ENCODE assay signal across 10 cellular contexts in genomic region chr11:96256213-96256580, GRCh38.
DNase-seq lines count a peak whose midpoint lies in the region; ATAC-seq and TF ChIP-seq lines count a peak whose summit lies in the region.
"Had no signal": no experiment of that assay in that cellular context is flagged by ENCODE, and none has a peak within 500 bp of the region (broad histone marks: within the 10 kb centered on the region; RNA-seq: fewer than 3 reads in every experiment).

No MANE protein-coding gene starts in this region.

- intact Hi-C loops in lower lobe of right lung (cut with DNase I) = no loop called here

- no peaks in the 10 kb centered on the region for H4K20me1 ChIP-seq in DND-41 (ENCODE audit: insufficient read depth, low read length)
- H4K20me1 ChIP-seq in hepatocyte (ENCODE audit: insufficient read depth, poor library complexity, severe bottlenecking) = no peaks in the 10 kb centered on the region

- DNase-seq in AML-193 (lab: John Stamatoyannopoulos, UW) = peak; percentile 38 to 47
- no peak for DNase-seq in DND-41
- DNase-seq in UCSD-AML1 (lab: John Stamatoyannopoulos, UW; ENCODE audit: unreplicated experiment) = peak; percentile 19
- DNase-seq in hepatocyte (ENCODE audit: low spot score) = no peak
- no peak for DNase-seq in lower lobe of right lung
- DNase-seq: NCI-H446 treated with DMSO at 0.1 percent for 48 hours had no signal

- H2AFZ ChIP-seq in DND-41 (ENCODE audit: low read depth, low read length) (no peak overlapping the region), hepatocyte (no peak overlapping the region)

- ATAC-seq in DND-41 (ENCODE audit: insufficient read depth, low read depth) (no peak), GM19324 (IDR thresholded peaks at IDR 0.05; ENCODE audit: low FRiP score, unreplicated experiment) (no peak), GM19395 (IDR thresholded peaks at IDR 0.05; ENCODE audit: unreplicated experiment) (no peak), GM18511 (IDR thresholded peaks at IDR 0.05; ENCODE audit: unreplicated experiment) (no peak), lower lobe of right lung (no peak)

- H3K27me3 ChIP-seq in DND-41 (ENCODE audit: insufficient read depth, low read length, poor library complexity) (no peaks in the 10 kb centered on the region), hepatocyte (no peaks in the 10 kb centered on the region), lower lobe of right lung (ENCODE audit: low read depth) (no peaks in the 10 kb centered on the region)

- H3K4me3 ChIP-seq in DND-41 (ENCODE audit: low read depth in 1 of 2, low read length in 2 of 2) (no peak overlapping the region), hepatocyte (no peak overlapping the region), lower lobe of right lung (no peak overlapping the region)
- H3K4me3 ChIP-seq: coronary artery had no signal

- no peaks in the 10 kb centered on the region for H3K9me2 ChIP-seq in hepatocyte (replicated peaks; ENCODE audit: insufficient read depth)

- H3K9me3 ChIP-seq in DND-41 (ENCODE audit: insufficient read depth, low read length, severe bottlenecking) (no peaks in the 10 kb centered on the region), hepatocyte (ENCODE audit: low read depth) (no peaks in the 10 kb centered on the region), lower lobe of right lung (no peaks in the 10 kb centered on the region)

- 0 out of 2 replicates have a peak overlapping the region, but pooled peaks have one; percentile 1 for H3K9ac ChIP-seq in DND-41 (ENCODE audit: low read depth, low read length)

- H3K4me1 ChIP-seq in DND-41 (ENCODE audit: insufficient read depth, low read length) (peaks cover 79% of the 10 kb centered on the region), hepatocyte (ENCODE audit: insufficient read depth) (peaks cover 35% of the 10 kb centered on the region), lower lobe of right lung (peaks cover 63% of the 10 kb centered on the region)

- TF ChIP-seq CTCF in DND-41 (IDR thresholded peaks at IDR 0.05; ENCODE audit: borderline replicate concordance, extremely low read depth, low read length, poor library complexity, severe bottlenecking) = no peak
- TF ChIP-seq CTCF in hepatocyte (IDR thresholded peaks at IDR 0.05; ENCODE audit: poor library complexity) = no peak
- no peak for TF ChIP-seq CTCF in lower lobe of right lung (IDR thresholded peaks at IDR 0.05)

- 79% methylated on average over 5 of the region's 5 CpGs for WGBS in hepatocyte (ENCODE audit: low lambda C conversion rate, missing lambda C conversion rate)

- H3K4me2 ChIP-seq in DND-41 (ENCODE audit: insufficient read depth, low read length) (peak overlapping the region; percentile 4; the same call in 1 of the 2 replicates), hepatocyte (peak overlapping the region; percentile 20)

- H3K79me2 ChIP-seq in DND-41 (ENCODE audit: insufficient read depth, low read length) (peaks cover 19% of the 10 kb centered on the region), hepatocyte (peaks cover 62% of the 10 kb centered on the region)

- no peaks in the 10 kb centered on the region for H3K36me3 ChIP-seq in DND-41 (ENCODE audit: insufficient read depth, low read length)
- H3K36me3 ChIP-seq in hepatocyte (replicated peaks; ENCODE audit: insufficient read depth, low read depth) = no peaks in the 10 kb centered on the region
- no peaks in the 10 kb centered on the region for H3K36me3 ChIP-seq in lower lobe of right lung

- H3K27ac ChIP-seq in DND-41 (ENCODE audit: low read length) = peak overlapping the region; percentile 94
- H3K27ac ChIP-seq in hepatocyte = peak overlapping the region; percentile 62
- H3K27ac ChIP-seq in lower lobe of right lung = no peak overlapping the region
- H3K27ac ChIP-seq: coronary artery had no signal

Comparison
In these comparisons a context has a peak if more than half of its experiments do, and no peak if none do; other contexts are left out.
1. DNase-seq: peak in AML-193 (2 of 2) and UCSD-AML1 (single experiment); none in DND-41 (single experiment), hepatocyte (single experiment) and lower lobe of right lung (single experiment).